ENCODE assay signal across 8 cellular contexts in the genomic region with DNA sequence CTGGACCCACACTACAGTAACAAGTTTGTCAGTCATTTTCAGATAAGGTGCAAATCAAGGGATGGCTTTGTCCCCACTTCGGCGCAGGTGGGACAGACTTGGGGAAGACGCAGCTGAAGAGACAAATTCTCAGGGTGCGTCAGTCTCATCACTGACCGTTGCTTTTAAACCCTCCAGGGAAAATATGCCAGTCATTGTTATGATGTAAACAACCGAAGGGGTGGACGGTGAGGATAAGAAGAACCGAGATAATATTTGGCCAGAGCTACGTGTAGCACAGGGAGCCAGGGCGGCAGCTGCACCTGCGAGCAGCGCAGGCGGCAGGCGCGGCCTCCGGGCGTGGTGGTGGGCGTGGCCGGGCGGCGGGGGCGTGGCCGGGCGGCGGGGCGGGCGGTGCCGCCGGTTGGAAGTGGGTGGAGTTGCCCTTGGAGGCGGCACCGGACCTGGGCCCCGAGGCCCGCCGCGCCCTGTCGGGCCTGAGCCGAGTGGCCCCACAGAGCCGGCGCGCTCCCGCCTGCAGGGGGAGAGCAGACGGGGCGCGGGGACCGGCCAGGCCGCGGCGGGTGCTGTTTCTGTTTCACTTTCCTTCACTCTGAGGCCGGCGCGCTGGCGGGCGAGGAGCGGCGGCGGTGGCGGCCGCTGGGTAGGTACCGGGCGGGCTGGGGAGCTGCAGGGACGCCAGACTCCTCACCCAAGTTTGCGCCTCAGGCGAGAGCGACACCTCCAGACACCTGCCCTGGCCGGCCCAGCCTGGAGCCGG. TPM values are rescaled to one million over a fixed set of nuclear protein-coding genes. Genes with fewer than 3 reads are reported as not detected.
DNase-seq lines count a peak whose midpoint lies in the region; ATAC-seq and TF ChIP-seq lines count a peak whose summit lies in the region.

A gene (plus strand): TSS at position 470 of the 760 bp plus-strand sequence. CDS start 2,209 bp downstream, outside the sequence.

- H3K4me2 ChIP-seq in mammary epithelial cell (ENCODE audit: insufficient read depth, low read depth, low read length), result peak within 1 kb of the TSS; percentile 95
- peak within 1 kb of the TSS; percentile 98 for H3K4me2 ChIP-seq in smooth muscle cell

- in situ Hi-C loops in ACHN (cut with HindIII; ENCODE audit: low pct_ligation_motif_present, low pct_unique_long_range_greater_than_20kb, low sequenced_read_pairs) (no loop called here), mammary epithelial cell (cut with MboI; ENCODE audit: low sequenced_read_pairs in 2 of 2) (no loop called here)

- WGBS in mammary epithelial cell (ENCODE audit: low coverage, missing lambda C conversion rate), result 25% methylated on average over 5 of the region's 66 CpGs
- WGBS in smooth muscle cell (ENCODE audit: low lambda C conversion rate), result 7% methylated on average over 24 of the region's 66 CpGs

- dilution Hi-C loops in mammary epithelial cell (cut with HindIII; ENCODE audit: low sequenced_read_pairs), result no loop called here

- H3K9ac ChIP-seq in mammary epithelial cell (ENCODE audit: insufficient read depth, low read length), result peak within 1 kb of the TSS; percentile 76
- H3K9ac ChIP-seq in smooth muscle cell (ENCODE audit: low read depth), result peak within 1 kb of the TSS; percentile 57

- H3F3A ChIP-seq in smooth muscle cell (ENCODE audit: low read depth), result peaks cover 4% of the 10 kb centered on the region

- H3K4me3 ChIP-seq in WI38 (ENCODE audit: low read depth, low read length), result peak within 1 kb of the TSS; percentile 83
- peak within 1 kb of the TSS; percentile 86 to 90 (median 86) for H3K4me3 ChIP-seq in mammary epithelial cell (replicated peaks in 1 of 3; ENCODE audit: insufficient read depth in 1 of 3, low read depth in 2 of 3, low read length in 3 of 3)
- H3K4me3 ChIP-seq in smooth muscle cell, result peak within 1 kb of the TSS; percentile 95

- TF ChIP-seq CTCF in WI38 (IDR thresholded peaks at IDR 0.05; ENCODE audit: low read depth, low read length) (peak; percentile 17; the same call in 1 of the 2 replicates), mammary epithelial cell (conservative IDR thresholded peaks at IDR 0.05 in 1 of 2, IDR thresholded peaks at IDR 0.05 in 1 of 2; ENCODE audit: extremely low read depth in 1 of 2, insufficient read depth in 1 of 2, low read depth in 1 of 2, low read length in 2 of 2) (peak in 1 of 2 donors; percentile 42), smooth muscle cell (IDR thresholded peaks at IDR 0.05; ENCODE audit: borderline replicate concordance, insufficient read depth, poor library complexity, severe bottlenecking) (peak; percentile 13)

- intact Hi-C loops in mammary epithelial cell (cut with micrococcal nuclease), result loop anchor here (5.0 kb wide), 1 partner anchor 58 kb away; no protein-coding TSS in a partner anchor

- no peaks in the 10 kb centered on the region for H3K9me3 ChIP-seq in mammary epithelial cell (replicated peaks; ENCODE audit: insufficient read depth, low read length)
- no peaks in the 10 kb centered on the region for H3K9me3 ChIP-seq in smooth muscle cell (replicated peaks; ENCODE audit: low read depth)

- no TSS peak for BruUV-seq in mammary epithelial cell (replicated peaks; lab: Mats Ljungman, UMichigan)

- H3K27ac ChIP-seq in mammary epithelial cell (ENCODE audit: insufficient read depth, low read depth, low read length) (peak within 1 kb of the TSS; percentile 58), smooth muscle cell (ENCODE audit: low read depth) (no peak within 1 kb of the TSS)

- H2AFZ ChIP-seq in mammary epithelial cell (ENCODE audit: low read depth, low read length), result peak within 1 kb of the TSS; percentile 97
- H2AFZ ChIP-seq in smooth muscle cell (ENCODE audit: low read depth), result peak within 1 kb of the TSS; percentile 78

- DNase-seq in ACHN, result peak; percentile 95
- DNase-seq in NCI-H2171 (lab: John Stamatoyannopoulos, UW), result peak; percentile 70
- peak; percentile 86 for DNase-seq in mammary epithelial cell
- DNase-seq in iPS-NIHi7 (ENCODE audit: extremely low spot score), result peak; percentile 96
- peak; percentile 49 for DNase-seq in smooth muscle cell (lab: John Stamatoyannopoulos, UW; ENCODE audit: unreplicated experiment)

- H3K4me1 ChIP-seq in mammary epithelial cell (ENCODE audit: insufficient read depth, low read length), result peaks cover 16% of the 10 kb centered on the region
- H3K4me1 ChIP-seq in smooth muscle cell (ENCODE audit: low read depth), result peaks cover 4% of the 10 kb centered on the region

- H3K27me3 ChIP-seq in mammary epithelial cell (ENCODE audit: insufficient read depth, low read length) (no peaks in the 10 kb centered on the region), smooth muscle cell (ENCODE audit: low read depth) (peaks cover 29% of the 10 kb centered on the region)

- CTCF ChIA-PET in mammary epithelial cell (lab: Charles Lee; ENCODE audit: low non-redundant PET), result interaction anchor here (0.6 kb wide), 1 partner anchor 721 kb away, joined by 11 read pairs; no protein-coding TSS in a partner anchor

- no peaks in the 10 kb centered on the region for H4K20me1 ChIP-seq in mammary epithelial cell (ENCODE audit: insufficient read depth, low read length)
- H4K20me1 ChIP-seq in smooth muscle cell (ENCODE audit: low read depth), result peaks cover 13% of the 10 kb centered on the region

- peaks cover 13% of the 10 kb centered on the region for H3K79me2 ChIP-seq in mammary epithelial cell (ENCODE audit: insufficient read depth, low read length)
- no peaks in the 10 kb centered on the region for H3K79me2 ChIP-seq in smooth muscle cell (ENCODE audit: low read depth)

- peak; percentile 90 for ATAC-seq in GM18520 (IDR thresholded peaks at IDR 0.05; ENCODE audit: unreplicated experiment)
- ATAC-seq in HG03060 (IDR thresholded peaks at IDR 0.05; ENCODE audit: low read depth, unreplicated experiment), result peak; percentile 82

- no peaks in the 10 kb centered on the region for H3K36me3 ChIP-seq in mammary epithelial cell (ENCODE audit: insufficient read depth, low read length)
- H3K36me3 ChIP-seq in smooth muscle cell (ENCODE audit: low read depth), result no peaks in the 10 kb centered on the region

RNA-seq across cellular contexts. Expression of the gene that starts here (rescaled TPM):
- total RNA-seq in mammary epithelial cell (10 to 100 TPM; 17.6 to 22.5 TPM), smooth muscle cell (13.9 and 24.5 TPM in 2 replicates)
- polyA plus RNA-seq in mammary epithelial cell (13.4 TPM), smooth muscle cell (10.4 and 13.3 TPM in 2 replicates)
- 35.9 TPM for polyA minus RNA-seq in mammary epithelial cell
